Comparison of ENCODE assay signal across 28 cellular contexts in genomic region chr3:8366214-8366613, GRCh38.
"Had no signal": no experiment of that assay in that cellular context is flagged by ENCODE, and none has a peak within 500 bp of the region (broad histone marks: within the 10 kb centered on the region; RNA-seq: fewer than 3 reads in every experiment).

No MANE protein-coding gene starts in this region.

- ATAC-seq: activated CD4-positive, CD25-positive, alpha-beta regulatory T cell treated with anti-CD3 and anti-CD28 coated beads, Interleukin-2, amount 50 U/mL, for 24 hours; activated naive CD8-positive, alpha-beta T cell treated with anti-CD3 and anti-CD28 coated beads, Interleukin-2, amount 50 U/mL, for 24 hours; left ventricle myocardium superior; naive thymus-derived CD4-positive, alpha-beta T cell; right lobe of liver; stimulated activated naive CD8-positive, alpha-beta T cell treated with anti-CD3 and anti-CD28 coated beads, Interleukin-15, Interleukin-2, amounts not matched to agents 100 U/mL and 50 U/mL, for 24 hours had no signal

- H3K36me3 ChIP-seq: breast epithelium, esophagus squamous epithelium, right lobe of liver, tibial nerve, WERI-Rb-1 had no signal

- DNase-seq: activated CD4-positive, alpha-beta memory T cell treated with anti-CD3 and anti-CD28 coated beads, Interleukin-2, amount 10 ng/mL, durations not matched to agents 7 days and 5 days; activated CD4-positive, alpha-beta T cell treated with anti-CD3 and anti-CD28 coated beads, Interleukin-2, amount 10 ng/mL, durations not matched to agents 7 days and 5 days; activated CD8-positive, alpha-beta memory T cell treated with anti-CD3 and anti-CD28 coated beads, Interleukin-2, amount 50 U/mL, for 48 hours; activated gamma-delta T cell; activated naive CD8-positive, alpha-beta T cell treated with anti-CD3 and anti-CD28 coated beads, Interleukin-2, amount 50 U/mL, for 24 hours; activated T-cell treated with anti-CD3 and anti-CD28 coated beads, Interleukin-2, amount 50 U/mL, for 24 hours; central memory CD4-positive, alpha-beta T cell; dermis blood vessel endothelial cell; effector CD4-positive, alpha-beta T cell; esophagus squamous epithelium; islet precursor cell; left ventricle myocardium superior; mammary epithelial cell; naive thymus-derived CD4-positive, alpha-beta T cell; nucleus accumbens; right lobe of liver; stimulated activated CD4-positive, alpha-beta T cell treated with anti-CD3 and anti-CD28 coated beads, Interleukin-12 subunit alpha, Interleukin-12 subunit beta, amount 100 ng/mL, for 4 hours; stimulated activated CD4-positive, alpha-beta T cell treated with anti-CD3 and anti-CD28 coated beads, Interleukin-4, amount 100 ng/mL, for 1 hour; stimulated activated naive CD8-positive, alpha-beta T cell treated with anti-CD3 and anti-CD28 coated beads, Interleukin-15, Interleukin-2, amounts not matched to agents 100 U/mL and 50 U/mL, for 24 hours; T-helper 1 cell; WERI-Rb-1 had no signal

- H3K27me3 ChIP-seq: breast epithelium, esophagus squamous epithelium, hepatocyte, right lobe of liver, tibial nerve had no signal

- H3K4me1 ChIP-seq: breast epithelium, esophagus squamous epithelium, parathyroid adenoma, right lobe of liver had no signal

- H3K27ac ChIP-seq: breast epithelium, epithelial cell of prostate, esophagus squamous epithelium, hepatocyte, parathyroid adenoma, right lobe of liver, skin epidermis, WERI-Rb-1 had no signal

- H3K9me3 ChIP-seq: breast epithelium, esophagus squamous epithelium, right lobe of liver, tibial nerve had no signal

- H3K4me3 ChIP-seq: breast epithelium, esophagus squamous epithelium, hepatocyte, right lobe of liver, skin epidermis, tibial nerve had no signal
